ENCODE assay signal across 9 cellular contexts in genomic region chr9:91099471-91099870, GRCh38.
DNase-seq lines count a peak whose midpoint lies in the region; ATAC-seq, FAIRE-seq and TF ChIP-seq lines count a peak whose summit lies in the region.
"Had no signal": no experiment of that assay in that cellular context is flagged by ENCODE, and none has a peak within 500 bp of the region (broad histone marks: within the 10 kb centered on the region; RNA-seq: fewer than 3 reads in every experiment).

No MANE protein-coding gene starts in this region.

- peak overlapping the region; percentile 29 for H3K4me2 ChIP-seq in keratinocyte (ENCODE audit: control insufficient read depth, extremely low read depth, insufficient read depth, low read depth, low read length)

- no peaks in the 10 kb centered on the region for H3K27me3 Mint-ChIP-seq in activated T-helper 2 cell treated with anti-CD3 and anti-CD28 coated beads, Interferon-gamma antibody, Interleukin-2, Interleukin-4, amounts not matched to agents 10 μg/mL and 5 μg/mL and 100 μg/mL, durations not matched to agents 14 hours and 24 hours and 36 hours (ENCODE audit: low read depth)

- H3K27ac ChIP-seq in left ventricle myocardium inferior (replicated peaks) = peak overlapping the region; percentile 83
- H3K27ac ChIP-seq in keratinocyte (ENCODE audit: control insufficient read depth, insufficient read depth, low read length) = no peak overlapping the region
- peak overlapping the region; percentile 81 for H3K27ac ChIP-seq in vagina

- dilution Hi-C loops in keratinocyte (cut with MboI; ENCODE audit: extremely low pct_ligation_motif_present, low sequenced_read_pairs) = no loop called here

- H3K9me1 ChIP-seq in keratinocyte (ENCODE audit: control insufficient read depth, extremely low read depth, insufficient read depth, low read length) = no peaks in the 10 kb centered on the region

- no peak overlapping the region for H3K9ac ChIP-seq in keratinocyte (ENCODE audit: control insufficient read depth, extremely low read depth, insufficient read depth, low read length)

- no peak for ATAC-seq in Right ventricle myocardium inferior

- no peak overlapping the region for H2AFZ ChIP-seq in keratinocyte (ENCODE audit: control insufficient read depth, low read length)

- H3K27ac Mint-ChIP-seq in activated T-helper 2 cell treated with anti-CD3 and anti-CD28 coated beads, Interferon-gamma antibody, Interleukin-2, Interleukin-4, amounts not matched to agents 10 μg/mL and 5 μg/mL and 100 μg/mL, durations not matched to agents 14 hours and 24 hours and 36 hours = peak overlapping the region; percentile 93

- H3K36me3 ChIP-seq in left ventricle myocardium inferior (no peaks in the 10 kb centered on the region), keratinocyte (ENCODE audit: control insufficient read depth in 2 of 2, extremely low read depth in 1 of 2, insufficient read depth in 2 of 2, low read length in 2 of 2) (no peaks in the 10 kb centered on the region), vagina (no peaks in the 10 kb centered on the region)
- H3K36me3 ChIP-seq: upper lobe of left lung had no signal

- H3K79me2 ChIP-seq in keratinocyte (ENCODE audit: control insufficient read depth, insufficient read depth, low read length) = no peaks in the 10 kb centered on the region

- TF ChIP-seq POLR2A in vagina (IDR thresholded peaks at IDR 0.05) = no peak

- DNase-seq in left ventricle myocardium inferior (no peak), Right ventricle myocardium inferior (ENCODE audit: missing footprints) (no peak), keratinocyte (ENCODE audit: low read depth, low spot score) (no peak), vagina (ENCODE audit: extremely low spot score in 2 of 2) (no peak), HuH-7.5 (ENCODE audit: low spot score) (no peak), SKM-1 (lab: John Stamatoyannopoulos, UW; ENCODE audit: unreplicated experiment) (no peak), urothelium cell line (ENCODE audit: low spot score) (no peak)
- DNase-seq in activated T-helper 2 cell treated with anti-CD3 and anti-CD28 coated beads, Interferon-gamma antibody, Interleukin-2, Interleukin-4, amounts not matched to agents 10 μg/mL and 5 μg/mL and 100 μg/mL, durations not matched to agents 14 hours and 24 hours and 36 hours (ENCODE audit: low spot score) = no peak
- DNase-seq: upper lobe of left lung had no signal

- H3K36me3 Mint-ChIP-seq in activated T-helper 2 cell treated with anti-CD3 and anti-CD28 coated beads, Interferon-gamma antibody, Interleukin-2, Interleukin-4, amounts not matched to agents 10 μg/mL and 5 μg/mL and 100 μg/mL, durations not matched to agents 14 hours and 24 hours and 36 hours (ENCODE audit: low read depth) = peaks cover 76% of the 10 kb centered on the region

- peaks cover 45% of the 10 kb centered on the region for H3K4me1 ChIP-seq in left ventricle myocardium inferior
- H3K4me1 ChIP-seq in keratinocyte (ENCODE audit: control insufficient read depth, extremely low read depth, insufficient read depth, low read length) = peaks cover 21% of the 10 kb centered on the region
- H3K4me1 ChIP-seq in vagina = peaks cover 36% of the 10 kb centered on the region

- H3K4me3 ChIP-seq in left ventricle myocardium inferior = peak overlapping the region; percentile 31
- no peak overlapping the region for H3K4me3 ChIP-seq in keratinocyte (ENCODE audit: control insufficient read depth in 2 of 3, extremely low read depth in 1 of 3, insufficient read depth in 2 of 3, low read depth in 1 of 3, low read length in 3 of 3)
- no peak overlapping the region for H3K4me3 ChIP-seq in vagina
- H3K4me3 ChIP-seq: upper lobe of left lung had no signal

- FAIRE-seq in keratinocyte (lab: Jason Lieb, UNC) (no peak), urothelium cell line (lab: Jason Lieb, UNC) (no peak)

- no peak for TF ChIP-seq CTCF in left ventricle myocardium inferior (IDR thresholded peaks at IDR 0.05; ENCODE audit: borderline replicate concordance)
- no peak for TF ChIP-seq CTCF in keratinocyte (optimal IDR thresholded peaks at IDR 0.05 in 1 of 3, IDR thresholded peaks at IDR 0.05 in 1 of 3, conservative IDR thresholded peaks at IDR 0.05 in 1 of 3; ENCODE audit: extremely low read depth in 1 of 3, insufficient read depth in 2 of 3, low read length in 3 of 3)
- TF ChIP-seq CTCF in vagina (IDR thresholded peaks at IDR 0.05) = no peak

- intact Hi-C loops in left ventricle myocardium inferior (cut with micrococcal nuclease) (loop anchor here (10.0 kb wide), 1 partner anchor 195 kb away; no protein-coding TSS in a partner anchor), Right ventricle myocardium inferior (cut with DNase I) (loop anchor here (2.0 kb wide), 1 partner anchor 93 kb away; no protein-coding TSS in a partner anchor), vagina (cut with DNase I) (no loop called here)
- intact Hi-C loops in activated T-helper 2 cell treated with anti-CD3 and anti-CD28 coated beads, Interferon-gamma antibody, Interleukin-2, Interleukin-4, amounts not matched to agents 10 μg/mL and 5 μg/mL and 100 μg/mL, durations not matched to agents 14 hours and 24 hours and 36 hours (cut with micrococcal nuclease) = no loop called here

- H3K4me3 Mint-ChIP-seq in activated T-helper 2 cell treated with anti-CD3 and anti-CD28 coated beads, Interferon-gamma antibody, Interleukin-2, Interleukin-4, amounts not matched to agents 10 μg/mL and 5 μg/mL and 100 μg/mL, durations not matched to agents 14 hours and 24 hours and 36 hours (ENCODE audit: low read depth) = peak overlapping the region; percentile 78

- H3K9me3 Mint-ChIP-seq in activated T-helper 2 cell treated with anti-CD3 and anti-CD28 coated beads, Interferon-gamma antibody, Interleukin-2, Interleukin-4, amounts not matched to agents 10 μg/mL and 5 μg/mL and 100 μg/mL, durations not matched to agents 14 hours and 24 hours and 36 hours = peaks cover 6% of the 10 kb centered on the region

- no peaks in the 10 kb centered on the region for H4K20me1 ChIP-seq in keratinocyte (ENCODE audit: control insufficient read depth, extremely low read depth, insufficient read depth, low read length)

- no peaks in the 10 kb centered on the region for H3K27me3 ChIP-seq in left ventricle myocardium inferior (ENCODE audit: low read depth)
- H3K27me3 ChIP-seq in keratinocyte (ENCODE audit: control insufficient read depth, extremely low read depth, insufficient read depth, low read length) = peaks cover 11% of the 10 kb centered on the region
- H3K27me3 ChIP-seq in vagina = no peaks in the 10 kb centered on the region
- H3K27me3 ChIP-seq: upper lobe of left lung had no signal

- H3K4me1 Mint-ChIP-seq in activated T-helper 2 cell treated with anti-CD3 and anti-CD28 coated beads, Interferon-gamma antibody, Interleukin-2, Interleukin-4, amounts not matched to agents 10 μg/mL and 5 μg/mL and 100 μg/mL, durations not matched to agents 14 hours and 24 hours and 36 hours (ENCODE audit: low read depth) = peaks cover 72% of the 10 kb centered on the region

- H3K9me3 ChIP-seq in left ventricle myocardium inferior (replicated peaks) = peaks cover 3% of the 10 kb centered on the region
- no peaks in the 10 kb centered on the region for H3K9me3 ChIP-seq in keratinocyte (ENCODE audit: control insufficient read depth, low read depth, low read length)
- no peaks in the 10 kb centered on the region for H3K9me3 ChIP-seq in vagina
- H3K9me3 ChIP-seq: upper lobe of left lung had no signal

Comparison
In these comparisons a context has a peak if more than half of its experiments do, and no peak if none do; other contexts are left out.
1. intact Hi-C loops: an anchor here in left ventricle myocardium inferior (10.0 kb wide) and Right ventricle myocardium inferior (2.0 kb wide); none called in activated T-helper 2 cell treated with anti-CD3 and anti-CD28 coated beads, Interferon-gamma antibody, Interleukin-2, Interleukin-4, amounts not matched to agents 10 μg/mL and 5 μg/mL and 100 μg/mL, durations not matched to agents 14 hours and 24 hours and 36 hours and vagina.